In the genomic region with DNA sequence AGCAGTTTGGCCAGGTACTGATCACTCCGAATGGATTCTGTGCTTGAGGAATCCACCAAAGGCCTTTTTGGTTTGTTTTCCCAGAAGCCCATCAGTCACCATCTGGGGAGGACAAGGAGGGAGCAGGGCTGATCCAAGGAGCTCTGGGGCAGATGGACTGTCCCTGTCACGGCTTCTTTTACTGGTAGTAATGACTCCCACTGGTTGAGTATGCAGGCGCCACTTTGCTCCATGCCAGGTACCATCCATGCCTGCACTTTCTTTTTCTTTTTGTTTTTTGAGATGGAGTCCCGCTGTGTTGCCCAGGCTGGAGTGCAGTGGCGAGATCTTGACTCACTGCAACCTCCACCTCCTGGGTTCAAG, we compare ENCODE assay signal across 23 cellular contexts.
A peak's percentile ranks its signal among the peaks of the same experiment; 100 is the strongest.
DNase-seq lines count a peak whose midpoint lies in the region; ATAC-seq and TF ChIP-seq lines count a peak whose summit lies in the region.
"Had no signal": no experiment of that assay in that cellular context is flagged by ENCODE, and none has a peak within 500 bp of the region (broad histone marks: within the 10 kb centered on the region; RNA-seq: fewer than 3 reads in every experiment).

No MANE protein-coding gene starts in this region.

- H3K4me1 ChIP-seq in HCT116 (ENCODE audit: control insufficient read depth in 1 of 2, insufficient read depth in 2 of 2, low read length in 2 of 2): no peaks in the 10 kb centered on the region
- H3K4me1 ChIP-seq in osteoblast (ENCODE audit: insufficient read depth, low read length): no peaks in the 10 kb centered on the region
- H3K4me1 ChIP-seq: tibial nerve had no signal

- H3K27ac ChIP-seq in HCT116 (ENCODE audit: low read depth, low read length) (no peak overlapping the region), osteoblast (ENCODE audit: low read depth, low read length) (no peak overlapping the region)
- H3K27ac ChIP-seq: GM23248, tibial nerve had no signal

- no peaks in the 10 kb centered on the region for H3K36me3 Mint-ChIP-seq in activated CD8-positive, alpha-beta memory T cell treated with anti-CD3 and anti-CD28 coated beads, Interleukin-2, amount 10 ng/mL, durations not matched to agents 7 days and 5 days
- no peaks in the 10 kb centered on the region for H3K36me3 Mint-ChIP-seq in activated CD8-positive, alpha-beta T cell treated with anti-CD3 and anti-CD28 coated beads for 36 hours (ENCODE audit: low read depth)
- H3K36me3 Mint-ChIP-seq: IgD-negative memory B cell had no signal

- CTCF ChIA-PET in activated CD8-positive, alpha-beta memory T cell treated with anti-CD3 and anti-CD28 coated beads, Interleukin-2, amount 10 ng/mL, durations not matched to agents 7 days and 5 days (lab: Charles Lee): no interaction called here
- CTCF ChIA-PET in HCT116 (lab: Charles Lee): no interaction called here
- CTCF ChIA-PET in activated CD8-positive, alpha-beta T cell treated with anti-CD3 and anti-CD28 coated beads for 36 hours (lab: Charles Lee): interaction anchor here (1.2 kb wide), 1 partner anchor 104 kb away, joined by 3 read pairs; a partner anchor contains a TSS

- peaks cover 6% of the 10 kb centered on the region for H3K9me3 Mint-ChIP-seq in activated CD8-positive, alpha-beta memory T cell treated with anti-CD3 and anti-CD28 coated beads, Interleukin-2, amount 10 ng/mL, durations not matched to agents 7 days and 5 days (ENCODE audit: low read depth)
- peaks cover 2% of the 10 kb centered on the region for H3K9me3 Mint-ChIP-seq in activated CD8-positive, alpha-beta T cell treated with anti-CD3 and anti-CD28 coated beads for 36 hours

- TF ChIP-seq POLR2A in HCT116 (IDR thresholded peaks at IDR 0.05; ENCODE audit: borderline replicate concordance, extremely low read depth, insufficient read depth, insufficient read length): no peak

- ATAC-seq in activated CD8-positive, alpha-beta memory T cell treated with anti-CD3 and anti-CD28 coated beads, Interleukin-2, amount 10 ng/mL, durations not matched to agents 7 days and 5 days: peak; percentile 31
- peak; percentile 47 for ATAC-seq in HCT116
- peak; percentile 24 for ATAC-seq in activated CD8-positive, alpha-beta T cell treated with anti-CD3 and anti-CD28 coated beads for 36 hours
- ATAC-seq: effector memory CD8-positive, alpha-beta T cell; right cardiac atrium had no signal

- H3K79me2 ChIP-seq in HCT116 (ENCODE audit: insufficient read depth, low read length) (no peaks in the 10 kb centered on the region), osteoblast (ENCODE audit: insufficient read depth, low read length) (no peaks in the 10 kb centered on the region)

- no peak overlapping the region for H3K4me3 ChIP-seq in HCT116 (replicated peaks in 1 of 2; ENCODE audit: low read depth in 1 of 2, low read length in 2 of 2)
- no peak overlapping the region for H3K4me3 ChIP-seq in osteoblast (ENCODE audit: insufficient read depth, low read length)
- H3K4me3 ChIP-seq: GM23248, tibial nerve had no signal

- intact Hi-C loops in HCT116 (cut with micrococcal nuclease): no loop called here
- intact Hi-C loops in activated CD8-positive, alpha-beta T cell treated with anti-CD3 and anti-CD28 coated beads for 36 hours (cut with micrococcal nuclease): no loop called here

- TF ChIP-seq CTCF in HCT116 (IDR thresholded peaks at IDR 0.05 in 2 of 3, conservative IDR thresholded peaks at IDR 0.05 in 1 of 3; ENCODE audit: borderline replicate concordance in 1 of 3, insufficient read depth in 1 of 3, low read depth in 2 of 3, low read length in 2 of 3): no peak
- no peak for TF ChIP-seq CTCF in activated CD8-positive, alpha-beta T cell treated with anti-CD3 and anti-CD28 coated beads for 36 hours (IDR thresholded peaks at IDR 0.05)
- no peak for TF ChIP-seq CTCF in osteoblast (IDR thresholded peaks at IDR 0.05; ENCODE audit: extremely low read depth, low read depth, low read length)
- TF ChIP-seq CTCF in GM13976 (IDR thresholded peaks at IDR 0.05; ENCODE audit: borderline replicate concordance, control extremely low read depth, extremely low read depth, insufficient read depth, missing control alignments): no peak

- no peak overlapping the region for H3K9ac ChIP-seq in HCT116 (ENCODE audit: low read length)
- H3K9ac ChIP-seq: GM23248 had no signal

- RAD21 ChIA-PET in HCT116 (lab: Charles Lee; ENCODE audit: low non-redundant PET in 1 of 2, low total read pairs in 2 of 2, uncharacterized antibody in 2 of 2, unreplicated experiment in 2 of 2): no interaction called here

- H3K27ac Mint-ChIP-seq in activated CD8-positive, alpha-beta memory T cell treated with anti-CD3 and anti-CD28 coated beads, Interleukin-2, amount 10 ng/mL, durations not matched to agents 7 days and 5 days: peak overlapping the region; percentile 27
- no peak overlapping the region for H3K27ac Mint-ChIP-seq in activated CD8-positive, alpha-beta T cell treated with anti-CD3 and anti-CD28 coated beads for 36 hours

- H3K9me3 ChIP-seq in HCT116 (ENCODE audit: control insufficient read depth in 1 of 2, insufficient read depth in 1 of 2, low read depth in 1 of 2, low read length in 2 of 2) (no peaks in the 10 kb centered on the region), osteoblast (ENCODE audit: low read depth, low read length) (no peaks in the 10 kb centered on the region)
- H3K9me3 ChIP-seq: tibial nerve had no signal

- H3K4me3 Mint-ChIP-seq in activated CD8-positive, alpha-beta memory T cell treated with anti-CD3 and anti-CD28 coated beads, Interleukin-2, amount 10 ng/mL, durations not matched to agents 7 days and 5 days: no peak overlapping the region
- no peak overlapping the region for H3K4me3 Mint-ChIP-seq in activated CD8-positive, alpha-beta T cell treated with anti-CD3 and anti-CD28 coated beads for 36 hours
- H3K4me3 Mint-ChIP-seq: effector memory CD8-positive, alpha-beta T cell; T-helper 2 cell treated with Interferon-gamma antibody and Interleukin-4, amounts not matched to agents 5 μg/mL and 100 μg/mL, for 36 hours had no signal

- H4K20me1 ChIP-seq in HCT116 (ENCODE audit: insufficient read depth) (no peaks in the 10 kb centered on the region), osteoblast (ENCODE audit: insufficient read depth, low read length) (no peaks in the 10 kb centered on the region)

- no TSS peak for BruUV-seq in HCT116 (replicated peaks; lab: Mats Ljungman, UMichigan)

- peaks cover 1% of the 10 kb centered on the region; the same call in 1 of the 2 replicates for H3K27me3 ChIP-seq in HCT116 (ENCODE audit: insufficient read depth, low read length)
- peaks cover 6% of the 10 kb centered on the region for H3K27me3 ChIP-seq in osteoblast (ENCODE audit: insufficient read depth, low read length)
- H3K27me3 ChIP-seq: tibial nerve had no signal

- H2AFZ ChIP-seq in HCT116 (ENCODE audit: low read depth, low read length, poor library complexity, severe bottlenecking) (no peak overlapping the region), osteoblast (ENCODE audit: low read length) (no peak overlapping the region)
- H2AFZ ChIP-seq: GM23248 had no signal

- H3K36me3 ChIP-seq in HCT116 (ENCODE audit: control insufficient read depth in 1 of 2, insufficient read depth in 2 of 2, low read length in 2 of 2) (no peaks in the 10 kb centered on the region), osteoblast (ENCODE audit: insufficient read depth, low read length) (no peaks in the 10 kb centered on the region)
- H3K36me3 ChIP-seq: tibial nerve had no signal

- peaks cover 5% of the 10 kb centered on the region for H3K4me1 Mint-ChIP-seq in activated CD8-positive, alpha-beta memory T cell treated with anti-CD3 and anti-CD28 coated beads, Interleukin-2, amount 10 ng/mL, durations not matched to agents 7 days and 5 days
- H3K4me1 Mint-ChIP-seq in activated CD8-positive, alpha-beta T cell treated with anti-CD3 and anti-CD28 coated beads for 36 hours (ENCODE audit: low read depth): peaks cover 11% of the 10 kb centered on the region

- H3K4me2 ChIP-seq in HCT116 (ENCODE audit: low read length) (no peak overlapping the region), osteoblast (ENCODE audit: insufficient read depth, low read length) (no peak overlapping the region)

- no peaks in the 10 kb centered on the region for H3K9me2 ChIP-seq in HCT116 (ENCODE audit: insufficient read depth)

- no peak for TF ChIP-seq RAD21 in HCT116 (IDR thresholded peaks at IDR 0.05; ENCODE audit: low read depth)

- peaks cover 12% of the 10 kb centered on the region for H3K27me3 Mint-ChIP-seq in activated CD8-positive, alpha-beta memory T cell treated with anti-CD3 and anti-CD28 coated beads, Interleukin-2, amount 10 ng/mL, durations not matched to agents 7 days and 5 days
- no peaks in the 10 kb centered on the region for H3K27me3 Mint-ChIP-seq in activated CD8-positive, alpha-beta T cell treated with anti-CD3 and anti-CD28 coated beads for 36 hours

- no peak for DNase-seq in activated CD8-positive, alpha-beta memory T cell treated with anti-CD3 and anti-CD28 coated beads, Interleukin-2, amount 10 ng/mL, durations not matched to agents 7 days and 5 days
- no peak for DNase-seq in activated CD8-positive, alpha-beta memory T cell treated with anti-CD3 and anti-CD28 coated beads, Interleukin-2, amount 50 U/mL, for 48 hours
- DNase-seq in HCT116 (ENCODE audit: low read depth, low spot score): no peak
- DNase-seq in activated CD8-positive, alpha-beta T cell treated with anti-CD3 and anti-CD28 coated beads for 36 hours: no peak
- DNase-seq in osteoblast (ENCODE audit: insufficient read length, low spot score, missing footprints): peak; percentile 59
- no peak for DNase-seq in GM13976 (ENCODE audit: low spot score)
- no peak for DNase-seq in nucleus accumbens (lab: John Stamatoyannopoulos, UW)
- DNase-seq: activated CD4-positive, alpha-beta T cell treated with anti-CD3 and anti-CD28 coated beads for 1 hour; activated effector memory CD4-positive, alpha-beta T cell treated with Interleukin-2 at 50 U/mL for 16 hours; central memory CD4-positive, alpha-beta T cell; cortex of kidney; effector memory CD8-positive, alpha-beta T cell; GM23248; NCI-H146; NCI-H2107; NCI-H510A; posterior cingulate gyrus; right cardiac atrium; SHP77; stimulated activated CD4-positive, alpha-beta T cell treated with anti-CD3 and anti-CD28 coated beads, Interleukin-2, amount 100 ng/mL, for 24 hours had no signal

- POLR2A ChIA-PET in HCT116 (lab: Charles Lee): no interaction called here
- POLR2A ChIA-PET in activated CD8-positive, alpha-beta T cell treated with anti-CD3 and anti-CD28 coated beads for 36 hours (lab: Charles Lee): no interaction called here

- in situ Hi-C loops in GM13976 (cut with MboI; ENCODE audit: low sequenced_read_pairs, unreplicated experiment): no loop called here

TF ChIP-seq in HCT116, 20 proteins besides CTCF, POLR2A, EP300 and RAD21 (continues in another document):
- TF ChIP-seq TCF7L2 (IDR thresholded peaks at IDR 0.05; ENCODE audit: borderline replicate concordance, extremely low read depth, insufficient read depth, insufficient read length) (no peak), ZNF274 (IDR thresholded peaks at IDR 0.05; ENCODE audit: low read depth, low read length) (no peak), JUND (IDR thresholded peaks at IDR 0.05) (no peak), SP1 (IDR thresholded peaks at IDR 0.05; ENCODE audit: low read depth) (no peak)
